Comparison of ENCODE assay signal across 1 cellular context in the genomic region with DNA sequence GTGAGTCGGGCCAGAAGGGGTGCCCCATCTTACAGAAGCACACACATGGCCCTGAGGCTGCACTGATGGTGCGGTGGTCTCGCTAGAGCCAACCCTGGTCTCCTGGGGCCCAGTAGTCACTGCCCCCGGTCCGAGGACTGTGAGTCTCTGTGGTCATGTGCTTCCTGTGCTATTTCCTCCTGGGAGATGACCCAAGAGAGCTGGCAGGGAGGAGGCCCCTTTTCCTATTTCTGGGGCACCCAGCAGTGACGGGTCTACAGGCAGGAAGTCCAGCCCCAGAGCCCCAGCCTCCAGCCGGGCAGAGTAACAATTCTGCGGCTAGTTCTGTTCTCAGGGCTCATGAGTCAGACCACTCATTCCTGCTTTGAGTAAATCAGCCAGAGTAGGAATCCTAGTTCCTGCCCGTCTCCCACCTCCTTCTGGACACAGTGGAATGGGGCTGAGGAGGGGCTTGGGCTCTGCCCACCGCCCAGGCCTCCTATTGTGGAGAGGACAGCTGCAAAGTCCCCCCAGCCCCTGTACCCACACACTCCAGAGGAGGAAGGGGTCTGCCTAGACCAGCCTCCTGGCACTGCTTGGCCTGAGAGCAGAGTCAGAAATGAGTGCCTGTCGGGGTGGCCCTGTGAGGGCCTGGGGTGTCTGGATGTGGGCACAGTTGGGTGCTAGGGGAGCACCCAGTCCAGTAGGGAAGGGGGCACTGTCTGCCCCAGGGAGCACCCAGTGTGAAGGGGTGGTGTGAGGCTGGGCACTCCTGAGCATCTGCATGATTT.
A peak's percentile ranks its signal among the peaks of the same experiment; 100 is the strongest.
TF ChIP-seq lines count a peak whose summit lies in the region.

No MANE protein-coding gene starts in this region.

TF ChIP-seq in GM12878, 131 proteins besides CTCF, POLR2A, EP300 and RAD21 (continued from another document and continues in another):
- peak; percentile 46 for TF ChIP-seq CUX1 (IDR thresholded peaks at IDR 0.05; ENCODE audit: insufficient replicate concordance, low read depth, low read length)
- TF ChIP-seq NR2C1 (IDR thresholded peaks at IDR 0.05), result no peak
- TF ChIP-seq TCF3 (IDR thresholded peaks at IDR 0.05; ENCODE audit: borderline replicate concordance, insufficient read depth, low read depth, low read length), result peak; percentile 83; the same call in 1 of the 2 replicates
- 0 out of 2 replicates have a peak, but pooled peaks have one; percentile 31 for TF ChIP-seq NBN (IDR thresholded peaks at IDR 0.05)
- TF ChIP-seq SKIL (IDR thresholded peaks at IDR 0.05; ENCODE audit: low read depth, poor library complexity, severe bottlenecking), result peak; percentile 61
- TF ChIP-seq, protein P1, sequence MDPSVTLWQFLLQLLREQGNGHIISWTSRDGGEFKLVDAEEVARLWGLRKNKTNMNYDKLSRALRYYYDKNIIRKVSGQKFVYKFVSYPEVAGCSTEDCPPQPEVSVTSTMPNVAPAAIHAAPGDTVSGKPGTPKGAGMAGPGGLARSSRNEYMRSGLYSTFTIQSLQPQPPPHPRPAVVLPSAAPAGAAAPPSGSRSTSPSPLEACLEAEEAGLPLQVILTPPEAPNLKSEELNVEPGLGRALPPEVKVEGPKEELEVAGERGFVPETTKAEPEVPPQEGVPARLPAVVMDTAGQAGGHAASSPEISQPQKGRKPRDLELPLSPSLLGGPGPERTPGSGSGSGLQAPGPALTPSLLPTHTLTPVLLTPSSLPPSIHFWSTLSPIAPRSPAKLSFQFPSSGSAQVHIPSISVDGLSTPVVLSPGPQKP (IDR thresholded peaks at IDR 0.05; ENCODE audit: low read depth, low read length), result 0 out of 2 replicates have a peak, but pooled peaks have one; percentile 15
- TF ChIP-seq ZNF207 (IDR thresholded peaks at IDR 0.05; ENCODE audit: borderline replicate concordance), result no peak
- no peak for TF ChIP-seq HDGF (IDR thresholded peaks at IDR 0.05)
- TF ChIP-seq TCF12 (IDR thresholded peaks at IDR 0.05; ENCODE audit: low read depth, low read length), result peak; percentile 62; the same call in 1 of the 2 replicates
- TF ChIP-seq, protein P2, sequence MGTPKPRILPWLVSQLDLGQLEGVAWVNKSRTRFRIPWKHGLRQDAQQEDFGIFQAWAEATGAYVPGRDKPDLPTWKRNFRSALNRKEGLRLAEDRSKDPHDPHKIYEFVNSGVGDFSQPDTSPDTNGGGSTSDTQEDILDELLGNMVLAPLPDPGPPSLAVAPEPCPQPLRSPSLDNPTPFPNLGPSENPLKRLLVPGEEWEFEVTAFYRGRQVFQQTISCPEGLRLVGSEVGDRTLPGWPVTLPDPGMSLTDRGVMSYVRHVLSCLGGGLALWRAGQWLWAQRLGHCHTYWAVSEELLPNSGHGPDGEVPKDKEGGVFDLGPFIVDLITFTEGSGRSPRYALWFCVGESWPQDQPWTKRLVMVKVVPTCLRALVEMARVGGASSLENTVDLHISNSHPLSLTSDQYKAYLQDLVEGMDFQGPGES (IDR thresholded peaks at IDR 0.05), result no peak
- peak; percentile 88 for TF ChIP-seq NFIC (IDR thresholded peaks at IDR 0.05; ENCODE audit: low read depth, low read length)
- no peak for TF ChIP-seq SUPT20H (IDR thresholded peaks at IDR 0.05; ENCODE audit: borderline replicate concordance, control insufficient read depth, low read depth, low read length)
- peak; percentile 71; the same call in 1 of the 2 replicates for TF ChIP-seq FOXM1 (IDR thresholded peaks at IDR 0.05; ENCODE audit: low read depth, low read length)
- peak; percentile 78 for TF ChIP-seq GATAD2B (conservative IDR thresholded peaks at IDR 0.05; ENCODE audit: low read depth)
- no peak for TF ChIP-seq ZBTB33 (IDR thresholded peaks at IDR 0.05)
- no peak for TF ChIP-seq HCFC1 (IDR thresholded peaks at IDR 0.05; ENCODE audit: low read length)
- peak; percentile 90; the same call in 1 of the 2 replicates for TF ChIP-seq CHD4 (IDR thresholded peaks at IDR 0.05)
- peak; percentile 25 to 65; a peak in 3 of 4 replicates for TF ChIP-seq BHLHE40 (IDR thresholded peaks at IDR 0.05; ENCODE audit: borderline replicate concordance in 1 of 2, low read depth in 2 of 2, low read length in 1 of 2)
- TF ChIP-seq RUNX3 (IDR thresholded peaks at IDR 0.05; ENCODE audit: low read length), result peak; percentile 93
- no peak for TF ChIP-seq FOXK2 (IDR thresholded peaks at IDR 0.05)
- TF ChIP-seq CREM (IDR thresholded peaks at IDR 0.05; ENCODE audit: low read depth), result peak; percentile 82
- peak; percentile 95 for TF ChIP-seq BCL11A (IDR thresholded peaks at IDR 0.05; ENCODE audit: low read depth, low read length)
- no peak for TF ChIP-seq RBBP5 (conservative IDR thresholded peaks at IDR 0.05)
- no peak for TF ChIP-seq NR2F1 (conservative IDR thresholded peaks at IDR 0.05)
- TF ChIP-seq JUNB (IDR thresholded peaks at IDR 0.05), result peak; percentile 94
- TF ChIP-seq, protein P3, sequence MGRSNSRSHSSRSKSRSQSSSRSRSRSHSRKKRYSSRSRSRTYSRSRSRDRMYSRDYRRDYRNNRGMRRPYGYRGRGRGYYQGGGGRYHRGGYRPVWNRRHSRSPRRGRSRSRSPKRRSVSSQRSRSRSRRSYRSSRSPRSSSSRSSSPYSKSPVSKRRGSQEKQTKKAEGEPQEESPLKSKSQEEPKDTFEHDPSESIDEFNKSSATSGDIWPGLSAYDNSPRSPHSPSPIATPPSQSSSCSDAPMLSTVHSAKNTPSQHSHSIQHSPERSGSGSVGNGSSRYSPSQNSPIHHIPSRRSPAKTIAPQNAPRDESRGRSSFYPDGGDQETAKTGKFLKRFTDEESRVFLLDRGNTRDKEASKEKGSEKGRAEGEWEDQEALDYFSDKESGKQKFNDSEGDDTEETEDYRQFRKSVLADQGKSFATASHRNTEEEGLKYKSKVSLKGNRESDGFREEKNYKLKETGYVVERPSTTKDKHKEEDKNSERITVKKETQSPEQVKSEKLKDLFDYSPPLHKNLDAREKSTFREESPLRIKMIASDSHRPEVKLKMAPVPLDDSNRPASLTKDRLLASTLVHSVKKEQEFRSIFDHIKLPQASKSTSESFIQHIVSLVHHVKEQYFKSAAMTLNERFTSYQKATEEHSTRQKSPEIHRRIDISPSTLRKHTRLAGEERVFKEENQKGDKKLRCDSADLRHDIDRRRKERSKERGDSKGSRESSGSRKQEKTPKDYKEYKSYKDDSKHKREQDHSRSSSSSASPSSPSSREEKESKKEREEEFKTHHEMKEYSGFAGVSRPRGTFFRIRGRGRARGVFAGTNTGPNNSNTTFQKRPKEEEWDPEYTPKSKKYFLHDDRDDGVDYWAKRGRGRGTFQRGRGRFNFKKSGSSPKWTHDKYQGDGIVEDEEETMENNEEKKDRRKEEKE (IDR thresholded peaks at IDR 0.05), result no peak
- TF ChIP-seq SMARCA5 (IDR thresholded peaks at IDR 0.05), result 0 out of 2 replicates have a peak, but pooled peaks have one; percentile 10
- peak; percentile 96 for TF ChIP-seq IKZF1 (conservative IDR thresholded peaks at IDR 0.05)
- no peak for TF ChIP-seq RAD51 (IDR thresholded peaks at IDR 0.05)
- TF ChIP-seq, protein P4, sequence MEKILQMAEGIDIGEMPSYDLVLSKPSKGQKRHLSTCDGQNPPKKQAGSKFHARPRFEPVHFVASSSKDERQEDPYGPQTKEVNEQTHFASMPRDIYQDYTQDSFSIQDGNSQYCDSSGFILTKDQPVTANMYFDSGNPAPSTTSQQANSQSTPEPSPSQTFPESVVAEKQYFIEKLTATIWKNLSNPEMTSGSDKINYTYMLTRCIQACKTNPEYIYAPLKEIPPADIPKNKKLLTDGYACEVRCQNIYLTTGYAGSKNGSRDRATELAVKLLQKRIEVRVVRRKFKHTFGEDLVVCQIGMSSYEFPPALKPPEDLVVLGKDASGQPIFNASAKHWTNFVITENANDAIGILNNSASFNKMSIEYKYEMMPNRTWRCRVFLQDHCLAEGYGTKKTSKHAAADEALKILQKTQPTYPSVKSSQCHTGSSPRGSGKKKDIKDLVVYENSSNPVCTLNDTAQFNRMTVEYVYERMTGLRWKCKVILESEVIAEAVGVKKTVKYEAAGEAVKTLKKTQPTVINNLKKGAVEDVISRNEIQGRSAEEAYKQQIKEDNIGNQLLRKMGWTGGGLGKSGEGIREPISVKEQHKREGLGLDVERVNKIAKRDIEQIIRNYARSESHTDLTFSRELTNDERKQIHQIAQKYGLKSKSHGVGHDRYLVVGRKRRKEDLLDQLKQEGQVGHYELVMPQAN (conservative IDR thresholded peaks at IDR 0.05), result no peak
- TF ChIP-seq SMAD1 (IDR thresholded peaks at IDR 0.05; ENCODE audit: low read depth, partially characterized antibody), result no peak
- TF ChIP-seq, protein P5, sequence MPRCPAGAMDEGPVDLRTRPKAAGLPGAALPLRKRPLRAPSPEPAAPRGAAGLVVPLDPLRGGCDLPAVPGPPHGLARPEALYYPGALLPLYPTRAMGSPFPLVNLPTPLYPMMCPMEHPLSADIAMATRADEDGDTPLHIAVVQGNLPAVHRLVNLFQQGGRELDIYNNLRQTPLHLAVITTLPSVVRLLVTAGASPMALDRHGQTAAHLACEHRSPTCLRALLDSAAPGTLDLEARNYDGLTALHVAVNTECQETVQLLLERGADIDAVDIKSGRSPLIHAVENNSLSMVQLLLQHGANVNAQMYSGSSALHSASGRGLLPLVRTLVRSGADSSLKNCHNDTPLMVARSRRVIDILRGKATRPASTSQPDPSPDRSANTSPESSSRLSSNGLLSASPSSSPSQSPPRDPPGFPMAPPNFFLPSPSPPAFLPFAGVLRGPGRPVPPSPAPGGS (IDR thresholded peaks at IDR 0.05; ENCODE audit: borderline replicate concordance, insufficient read depth, low read depth, low read length, poor library complexity, severe bottlenecking), result peak; percentile 81
- TF ChIP-seq ATF2 (IDR thresholded peaks at IDR 0.05; ENCODE audit: low read length), result peak; percentile 67; the same call in 1 of the 2 replicates
- TF ChIP-seq LARP7 (IDR thresholded peaks at IDR 0.05), result 0 out of 2 replicates have a peak, but pooled peaks have one; percentile 13
- peak; percentile 76; the same call in 2 of the 3 replicates for TF ChIP-seq POU2F2 (IDR thresholded peaks at IDR 0.05; ENCODE audit: borderline replicate concordance, low read depth, low read length)
- peak; percentile 90 for TF ChIP-seq SPI1 (IDR thresholded peaks at IDR 0.05; ENCODE audit: borderline replicate concordance, insufficient read depth, low read depth, low read length)
